In genomic region chr3:27730774-27731659, GRCh38 we compare ENCODE assay signal across 17 cellular contexts. TPM values are rescaled to one million over a fixed set of nuclear protein-coding genes. Genes with fewer than 3 reads are reported as not detected.
DNase-seq lines count a peak whose midpoint lies in the region; ATAC-seq and TF ChIP-seq lines count a peak whose summit lies in the region.
"Had no signal": no experiment of that assay in that cellular context is flagged by ENCODE, and none has a peak within 500 bp of the region (broad histone marks: within the 10 kb centered on the region; RNA-seq: fewer than 3 reads in every experiment).

No MANE protein-coding gene starts in this region.

- no peak overlapping the region for H3K27ac ChIP-seq in CD4-positive, alpha-beta T cell (ENCODE audit: low read depth, low read length)
- no peak overlapping the region for H3K27ac ChIP-seq in mesendoderm (ENCODE audit: low read depth, low read length)
- no peak overlapping the region for H3K27ac ChIP-seq in mammary epithelial cell (ENCODE audit: insufficient read depth, low read depth, low read length)
- H3K27ac ChIP-seq: hepatocyte, pancreas had no signal

- CTCF ChIA-PET in CD4-positive, alpha-beta T cell (lab: Charles Lee) = no interaction called here
- CTCF ChIA-PET in mammary epithelial cell (lab: Charles Lee; ENCODE audit: low non-redundant PET) = no interaction called here

- H3K23ac ChIP-seq in mesendoderm (ENCODE audit: low read length) = no peak overlapping the region

- no peak overlapping the region for H2AFZ ChIP-seq in mammary epithelial cell (ENCODE audit: low read depth, low read length)
- H2AFZ ChIP-seq: hepatocyte had no signal

- H3K4ac ChIP-seq in mesendoderm (ENCODE audit: low read depth, low read length) = no peak overlapping the region

- peaks cover 46% of the 10 kb centered on the region for H3K4me1 Mint-ChIP-seq in CD4-positive, alpha-beta T cell (ENCODE audit: low read depth)
- peaks cover 38% of the 10 kb centered on the region for H3K4me1 Mint-ChIP-seq in central memory CD8-positive, alpha-beta T cell

- DNase-seq in CD4-positive, alpha-beta T cell = no peak
- DNase-seq in H7 (peak; percentile 70), mesendoderm (peak; percentile 53), mesenteric fat pad (ENCODE audit: low spot score) (no peak), pons (ENCODE audit: low spot score) (no peak), mammary epithelial cell (no peak)
- DNase-seq in central memory CD8-positive, alpha-beta T cell (ENCODE audit: low spot score in 2 of 2) = no peak
- DNase-seq: central memory CD4-positive, alpha-beta T cell; COR-L47; left cardiac atrium; NCI-H1694 treated with DMSO at 0.1 percent for 48 hours; NCI-H446 treated with DMSO at 0.1 percent for 48 hours; pancreas; substantia nigra had no signal

- peak overlapping the region; percentile 34 for H3K56ac ChIP-seq in mesendoderm (ENCODE audit: low read length)

- H3K9ac ChIP-seq in mesendoderm (ENCODE audit: low read length) = peak overlapping the region; percentile 22
- H3K9ac ChIP-seq in mammary epithelial cell (ENCODE audit: insufficient read depth, low read length) = no peak overlapping the region

- in situ Hi-C loops in mammary epithelial cell (cut with MboI; ENCODE audit: low sequenced_read_pairs in 2 of 2) = no loop called here

- peaks cover 65% of the 10 kb centered on the region for H3K27me3 Mint-ChIP-seq in CD4-positive, alpha-beta T cell
- peaks cover 53% of the 10 kb centered on the region for H3K27me3 Mint-ChIP-seq in central memory CD8-positive, alpha-beta T cell

- no peak for ATAC-seq in CD4-positive, alpha-beta T cell (ENCODE audit: poor library complexity)
- ATAC-seq in central memory CD8-positive, alpha-beta T cell (replicated peaks; ENCODE audit: extremely low read depth, poor library complexity, severe bottlenecking) = no peak
- ATAC-seq in GM19035 (IDR thresholded peaks at IDR 0.05; ENCODE audit: unreplicated experiment) = no peak

- no peaks in the 10 kb centered on the region for H3K36me3 ChIP-seq in H7 (replicated peaks; ENCODE audit: control insufficient read depth, insufficient read depth, low read length)
- no peaks in the 10 kb centered on the region for H3K36me3 ChIP-seq in mesendoderm (ENCODE audit: control insufficient read depth, insufficient read depth, low read length)
- no peaks in the 10 kb centered on the region for H3K36me3 ChIP-seq in mammary epithelial cell (ENCODE audit: insufficient read depth, low read length)
- H3K36me3 ChIP-seq: pancreas had no signal

- no peaks in the 10 kb centered on the region for H3K9me3 ChIP-seq in CD4-positive, alpha-beta T cell (ENCODE audit: control insufficient read depth, low read length)
- no peaks in the 10 kb centered on the region for H3K9me3 ChIP-seq in mammary epithelial cell (replicated peaks; ENCODE audit: insufficient read depth, low read length)
- H3K9me3 ChIP-seq: pancreas had no signal

- peaks cover 8% of the 10 kb centered on the region for H3K4me1 ChIP-seq in mesendoderm (ENCODE audit: control insufficient read depth, low read depth, low read length)
- H3K4me1 ChIP-seq in mammary epithelial cell (ENCODE audit: insufficient read depth, low read length) = peaks cover 10% of the 10 kb centered on the region

- WGBS in mesendoderm (ENCODE audit: extremely low coverage, insufficient coverage, low lambda C conversion rate) = no CpG with 5 or more reads among the region's 31 CpGs
- whole genome bisulfite sequencing in mammary epithelial cell (ENCODE audit: low coverage, missing lambda C conversion rate) = 40% methylated on average over 31 of the region's 31 CpGs

- H2BK5ac ChIP-seq in mesendoderm (ENCODE audit: low read length) = no peak overlapping the region

- H3K4me3 ChIP-seq in H7 (ENCODE audit: insufficient read depth, low read depth, low read length) (no peak overlapping the region), mesendoderm (ENCODE audit: low read length) (no peak overlapping the region), mammary epithelial cell (replicated peaks in 1 of 3; ENCODE audit: insufficient read depth in 1 of 3, low read depth in 2 of 3, low read length in 3 of 3) (no peak overlapping the region)
- H3K4me3 ChIP-seq: hepatocyte, pancreas had no signal

- H4K5ac ChIP-seq in mesendoderm (ENCODE audit: low read length) = no peak overlapping the region

- no peaks in the 10 kb centered on the region for H3K36me3 Mint-ChIP-seq in CD4-positive, alpha-beta T cell (ENCODE audit: low read depth)
- H3K36me3 Mint-ChIP-seq in central memory CD8-positive, alpha-beta T cell (ENCODE audit: insufficient read depth) = peaks cover 2% of the 10 kb centered on the region

- H4K20me1 ChIP-seq in mammary epithelial cell (ENCODE audit: insufficient read depth, low read length) = no peaks in the 10 kb centered on the region

- H3K79me1 ChIP-seq in mesendoderm (ENCODE audit: low read length) = no peaks in the 10 kb centered on the region

- H3K4me2 ChIP-seq in mesendoderm (ENCODE audit: low read length) (peak overlapping the region; percentile 58), mammary epithelial cell (ENCODE audit: insufficient read depth, low read depth, low read length) (no peak overlapping the region)

- dilution Hi-C loops in mammary epithelial cell (cut with HindIII; ENCODE audit: low sequenced_read_pairs) = no loop called here

- POLR2A ChIA-PET in CD4-positive, alpha-beta T cell (lab: Charles Lee) = no interaction called here

- TF ChIP-seq CTCF in CD4-positive, alpha-beta T cell (IDR thresholded peaks at IDR 0.05) = no peak
- TF ChIP-seq CTCF in mammary epithelial cell (conservative IDR thresholded peaks at IDR 0.05 in 1 of 2, IDR thresholded peaks at IDR 0.05 in 1 of 2; ENCODE audit: extremely low read depth in 1 of 2, insufficient read depth in 1 of 2, low read depth in 1 of 2, low read length in 2 of 2) = no peak

- peaks cover 60% of the 10 kb centered on the region for H3K27me3 ChIP-seq in CD4-positive, alpha-beta T cell (ENCODE audit: control insufficient read depth, insufficient read depth, low read length)
- H3K27me3 ChIP-seq in H7 (ENCODE audit: control insufficient read depth, insufficient read depth, low read length) (peaks cover 79% of the 10 kb centered on the region), mesendoderm (ENCODE audit: insufficient read depth, low read length, poor library complexity) (no peaks in the 10 kb centered on the region), mammary epithelial cell (ENCODE audit: insufficient read depth, low read length) (peaks cover 21% of the 10 kb centered on the region)

- no peak overlapping the region for H2BK15ac ChIP-seq in mesendoderm (replicated peaks; ENCODE audit: low read depth)

- peak overlapping the region; percentile 20 for H3K4me3 Mint-ChIP-seq in CD4-positive, alpha-beta T cell
- peak overlapping the region; percentile 76 for H3K4me3 Mint-ChIP-seq in central memory CD8-positive, alpha-beta T cell

- no TSS peak for BruUV-seq in mammary epithelial cell (replicated peaks; lab: Mats Ljungman, UMichigan)

- intact Hi-C loops in CD4-positive, alpha-beta T cell (cut with DNase I, micrococcal nuclease) = no loop called here
- intact Hi-C loops in mammary epithelial cell (cut with micrococcal nuclease) = no loop called here

- peak overlapping the region; percentile 47 for H3K18ac ChIP-seq in mesendoderm (ENCODE audit: low read length)

- no peak overlapping the region for H3K27ac Mint-ChIP-seq in CD4-positive, alpha-beta T cell
- H3K27ac Mint-ChIP-seq in central memory CD8-positive, alpha-beta T cell (ENCODE audit: low read depth) = no peak overlapping the region

- H3K9me3 Mint-ChIP-seq in CD4-positive, alpha-beta T cell = no peaks in the 10 kb centered on the region
- H3K9me3 Mint-ChIP-seq in central memory CD8-positive, alpha-beta T cell = no peaks in the 10 kb centered on the region

- H4K8ac ChIP-seq in mesendoderm (ENCODE audit: low read depth, low read length) = no peak overlapping the region

- H2BK120ac ChIP-seq in mesendoderm (ENCODE audit: low read depth, low read length) = no peak overlapping the region

- no peak overlapping the region for H2AK5ac ChIP-seq in mesendoderm (ENCODE audit: low read length)

- H3K79me2 ChIP-seq in mesendoderm (ENCODE audit: control insufficient read depth, insufficient read depth, low read length) = no peaks in the 10 kb centered on the region
- H3K79me2 ChIP-seq in mammary epithelial cell (ENCODE audit: insufficient read depth, low read length) = no peaks in the 10 kb centered on the region
- H3K79me2 ChIP-seq: hepatocyte had no signal

RNA-seq across cellular contexts. Expression of gene EOMES, which starts 8.9 kb away (rescaled TPM):
- under 1 TPM; 0.64 to 0.69 TPM for total RNA-seq in CD4-positive, alpha-beta T cell
- total RNA-seq in H7 (2014; rRNA removed; shearing (Covaris generic)) = 24.0 and 54.9 TPM in 2 replicates
- polyA plus RNA-seq in mesendoderm (2013, experiment 1 of 2) = 314 TPM
- 293 TPM for polyA plus RNA-seq in mesendoderm (2013, experiment 2 of 2)
- total RNA-seq in mesenteric fat pad (0.42 TPM), mammary epithelial cell (under 1 TPM; 0.17 to 0.94 TPM)
- 2.3 TPM for polyA plus RNA-seq in mammary epithelial cell
- polyA minus RNA-seq in mammary epithelial cell = 4.2 TPM
- total RNA-seq: hepatocyte, RPMI7951 had no signal
- polyA plus RNA-seq: hepatocyte had no signal

Comparison
In these comparisons a context has a peak if more than half of its experiments do, and no peak if none do; other contexts are left out.
1. DNase-seq: peak in H7 (single experiment) and mesendoderm (single experiment); none in CD4-positive, alpha-beta T cell (0 of 10), central memory CD8-positive, alpha-beta T cell (0 of 2), mesenteric fat pad (single experiment), pons (single experiment) and mammary epithelial cell (single experiment).
2. RNA of gene EOMES, which starts 8.9 kb away (total RNA-seq): 24.0 to 54.9 TPM in H7; 0.17 to 0.94 TPM in mammary epithelial cell, 0.64 to 0.69 TPM in CD4-positive, alpha-beta T cell and 0.42 TPM in mesenteric fat pad (single experiment); every median in the first group is over 10 times any median in the second.